ENCODE assay signal across 22 cellular contexts in the genomic region with DNA sequence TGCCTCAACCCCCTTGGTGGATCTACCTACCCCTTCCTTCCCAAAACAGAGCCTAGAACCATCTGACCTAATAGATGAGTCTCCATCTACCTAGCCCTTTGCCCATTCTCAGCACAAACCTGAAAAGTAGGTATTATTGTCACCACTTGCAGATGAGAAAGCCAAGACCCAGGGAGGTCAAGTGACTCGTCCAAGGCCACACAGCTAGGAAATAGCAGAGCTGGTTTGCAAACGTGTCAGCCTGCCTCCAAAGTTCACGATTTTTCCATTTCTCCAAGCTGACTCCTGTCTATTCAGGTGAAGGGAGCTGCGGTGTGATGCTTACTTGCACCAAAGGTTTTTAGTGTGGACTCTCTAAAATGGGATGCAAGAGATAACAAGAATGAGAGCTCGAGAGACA.
"Had no signal": no experiment of that assay in that cellular context is flagged by ENCODE, and none has a peak within 500 bp of the region (broad histone marks: within the 10 kb centered on the region; RNA-seq: fewer than 3 reads in every experiment).

No MANE protein-coding gene starts in this region.

- ATAC-seq: effector memory CD8-positive, alpha-beta T cell; gastrocnemius medialis; left lobe of liver; mucosa of descending colon; sciatic nerve had no signal

- H3K9me3 ChIP-seq: gastrocnemius medialis, mucosa of descending colon, prostate gland, thoracic aorta, transverse colon had no signal

- H3K4me2 ChIP-seq: smooth muscle cell had no signal

- DNase-seq: cortex of kidney; effector memory CD8-positive, alpha-beta T cell; gastrocnemius medialis; head of caudate nucleus; mesenchymal stem cell; mucosa of descending colon; naive B cell; nucleus accumbens; stimulated activated CD4-positive, alpha-beta T cell treated with anti-CD3 and anti-CD28 coated beads, Interleukin-12 subunit alpha, Interleukin-12 subunit beta, amount 100 ng/mL, for 4 hours; stimulated activated CD4-positive, alpha-beta T cell treated with anti-CD3 and anti-CD28 coated beads, Interleukin-1b, Interleukin-23, amount 100 ng/mL, for 48 hours; stimulated activated CD4-positive, alpha-beta T cell treated with anti-CD3 and anti-CD28 coated beads, Interleukin-4, amount 100 ng/mL, for 1 hour; stimulated activated CD8-positive, alpha-beta memory T cell treated with anti-CD3 and anti-CD28 coated beads, Interleukin-4, amount 100 ng/mL, for 48 hours; stimulated activated naive CD4-positive, alpha-beta T cell; transverse colon had no signal

- H3K4me3 ChIP-seq: gastrocnemius medialis, mucosa of descending colon, prostate gland, right atrium auricular region, smooth muscle cell, thoracic aorta, transverse colon had no signal

- H3K27ac ChIP-seq: gastrocnemius medialis, prostate gland, right atrium auricular region, thoracic aorta, transverse colon had no signal

- H3K36me3 ChIP-seq: gastrocnemius medialis, prostate gland, right atrium auricular region, thoracic aorta, transverse colon had no signal

- H3K27me3 ChIP-seq: gastrocnemius medialis, right atrium auricular region had no signal

- H3K4me1 ChIP-seq: gastrocnemius medialis, prostate gland, right atrium auricular region, transverse colon had no signal

- FAIRE-seq: endometrium, keratinocyte had no signal
